Comparison of ENCODE assay signal across 1 cellular context in genomic region chr6:33417903-33418689, GRCh38.
A peak's percentile ranks its signal among the peaks of the same experiment; 100 is the strongest.
TF ChIP-seq lines count a peak whose summit lies in the region.

TSS of gene CUTA (minus strand) at chr6:33418107. CDS start at chr6:33418000, 107 bp downstream.

TF ChIP-seq in HepG2, 621 proteins besides CTCF, POLR2A, EP300 and RAD21 (continued from another document and continues in another):
- TF ChIP-seq THAP9 (CRISPR knock-in tag; IDR thresholded peaks at IDR 0.05; ENCODE audit: borderline replicate concordance): peak; percentile 79
- peak; percentile 87; the same call in 1 of the 2 replicates for TF ChIP-seq NKX3-1 (CRISPR knock-in tag; IDR thresholded peaks at IDR 0.05)
- TF ChIP-seq ZNF367 (CRISPR knock-in tag; IDR thresholded peaks at IDR 0.05; ENCODE audit: borderline replicate concordance): no peak; the same call in none of the 2 replicates
- TF ChIP-seq POGK (CRISPR knock-in tag; conservative IDR thresholded peaks at IDR 0.05): peak; percentile 72
- 0 out of 2 replicates have a peak, but pooled peaks have one; percentile 84 for TF ChIP-seq SMAD9 (CRISPR knock-in tag; IDR thresholded peaks at IDR 0.05)
- peak; percentile 94; the same call in 1 of the 2 replicates for TF ChIP-seq ZNF235 (CRISPR knock-in tag; IDR thresholded peaks at IDR 0.05; ENCODE audit: borderline replicate concordance)
- no peak; the same call in 1 of the 2 replicates for TF ChIP-seq SMYD3 (CRISPR knock-in tag; IDR thresholded peaks at IDR 0.05)
- TF ChIP-seq NFATC3 (CRISPR knock-in tag; IDR thresholded peaks at IDR 0.05): peak; percentile 74
- peak; percentile 65 for TF ChIP-seq GATAD2A (CRISPR knock-in tag; IDR thresholded peaks at IDR 0.05)
- TF ChIP-seq ZNF766 (CRISPR knock-in tag; IDR thresholded peaks at IDR 0.05; ENCODE audit: borderline replicate concordance): peak; percentile 97
- no peak for TF ChIP-seq SATB2 (CRISPR knock-in tag; IDR thresholded peaks at IDR 0.05)
- no peak for TF ChIP-seq ZMAT5 (CRISPR knock-in tag; IDR thresholded peaks at IDR 0.05; ENCODE audit: borderline replicate concordance, low read depth)
- 0 out of 2 replicates have a peak, but pooled peaks have one; percentile 53 for TF ChIP-seq ZNF572 (CRISPR knock-in tag; IDR thresholded peaks at IDR 0.05)
- no peak for TF ChIP-seq ZNF20 (CRISPR knock-in tag; IDR thresholded peaks at IDR 0.05)
- peak; percentile 96; the same call in 1 of the 2 replicates for TF ChIP-seq ZNF790 (CRISPR knock-in tag; IDR thresholded peaks at IDR 0.05; ENCODE audit: borderline replicate concordance)
- TF ChIP-seq GMEB2 (CRISPR knock-in tag; IDR thresholded peaks at IDR 0.05; ENCODE audit: low read depth): peak; percentile 75
- TF ChIP-seq ZMYM4 (CRISPR knock-in tag; IDR thresholded peaks at IDR 0.05): peak; percentile 84
- peak; percentile 90 for TF ChIP-seq FOXC1 (CRISPR knock-in tag; IDR thresholded peaks at IDR 0.05; ENCODE audit: borderline replicate concordance)
- no peak for TF ChIP-seq JUNB (CRISPR knock-in tag; IDR thresholded peaks at IDR 0.05; ENCODE audit: borderline replicate concordance)
- peak; percentile 99 for TF ChIP-seq SAP130 (CRISPR knock-in tag; IDR thresholded peaks at IDR 0.05; ENCODE audit: low read depth)
- peak; percentile 78 for TF ChIP-seq XRCC5 (optimal IDR thresholded peaks at IDR 0.05; ENCODE audit: low read length)
- TF ChIP-seq ZNF569 (CRISPR knock-in tag; IDR thresholded peaks at IDR 0.05; ENCODE audit: borderline replicate concordance): no peak
- TF ChIP-seq ZNF256 (CRISPR knock-in tag; conservative IDR thresholded peaks at IDR 0.05): peak; percentile 92; the same call in 1 of the 2 replicates
- TF ChIP-seq NCOA1 (CRISPR knock-in tag; IDR thresholded peaks at IDR 0.05): 0 out of 2 replicates have a peak, but pooled peaks have one; percentile 22
- TF ChIP-seq ADNP (CRISPR knock-in tag; IDR thresholded peaks at IDR 0.05): no peak
- TF ChIP-seq ETV6 (CRISPR knock-in tag; conservative IDR thresholded peaks at IDR 0.05): 0 out of 2 replicates have a peak, but pooled peaks have one; percentile 24
- peak; percentile 87; the same call in 1 of the 2 replicates for TF ChIP-seq ZNF598 (CRISPR knock-in tag; IDR thresholded peaks at IDR 0.05; ENCODE audit: borderline replicate concordance)
- TF ChIP-seq PITX1 (CRISPR knock-in tag; IDR thresholded peaks at IDR 0.05): no peak; the same call in 1 of the 2 replicates
- TF ChIP-seq ZGPAT (CRISPR knock-in tag; IDR thresholded peaks at IDR 0.05): peak; percentile 94
- no peak for TF ChIP-seq ZBTB34 (CRISPR knock-in tag; IDR thresholded peaks at IDR 0.05)
- no peak for TF ChIP-seq ZNF496 (CRISPR knock-in tag; IDR thresholded peaks at IDR 0.05; ENCODE audit: insufficient replicate concordance)
- peak; percentile 73; the same call in 1 of the 2 replicates for TF ChIP-seq CSRNP1 (CRISPR knock-in tag; IDR thresholded peaks at IDR 0.05)
- TF ChIP-seq ZNF18 (CRISPR knock-in tag; IDR thresholded peaks at IDR 0.05; ENCODE audit: insufficient replicate concordance): peak; percentile 97
- peak; percentile 95 for TF ChIP-seq ZNF138 (CRISPR knock-in tag; IDR thresholded peaks at IDR 0.05; ENCODE audit: low read depth)
- peak; percentile 81; the same call in 1 of the 2 replicates for TF ChIP-seq PREB (CRISPR knock-in tag; IDR thresholded peaks at IDR 0.05)
- TF ChIP-seq ZNF564 (CRISPR knock-in tag; IDR thresholded peaks at IDR 0.05): 0 out of 2 replicates have a peak, but pooled peaks have one; percentile 58
- TF ChIP-seq SIX1 (CRISPR knock-in tag; IDR thresholded peaks at IDR 0.05; ENCODE audit: borderline replicate concordance): peak; percentile 10; the same call in 1 of the 2 replicates
- peak; percentile 90; the same call in 1 of the 2 replicates for TF ChIP-seq AKNA (CRISPR knock-in tag; IDR thresholded peaks at IDR 0.05; ENCODE audit: borderline replicate concordance)
- peak; percentile 75 for TF ChIP-seq HIVEP1 (CRISPR knock-in tag; IDR thresholded peaks at IDR 0.05)
- no peak; the same call in 1 of the 2 replicates for TF ChIP-seq PRMT3 (CRISPR knock-in tag; IDR thresholded peaks at IDR 0.05; ENCODE audit: borderline replicate concordance, low read depth)
